9 cellular contexts compared by ENCODE assay signal in genomic region chr4:158825443-158826036, GRCh38. TPM values are rescaled to one million over a fixed set of nuclear protein-coding genes. Genes with fewer than 3 reads are reported as not detected.
DNase-seq lines count a peak whose midpoint lies in the region; TF ChIP-seq lines count a peak whose summit lies in the region.
"Had no signal": no experiment of that assay in that cellular context is flagged by ENCODE, and none has a peak within 500 bp of the region (broad histone marks: within the 10 kb centered on the region; RNA-seq: fewer than 3 reads in every experiment).

No MANE protein-coding gene starts in this region.

- peaks cover 14% of the 10 kb centered on the region for H3K79me2 ChIP-seq in mammary epithelial cell (ENCODE audit: insufficient read depth, low read length)

- dilution Hi-C loops in mammary epithelial cell (cut with HindIII; ENCODE audit: low sequenced_read_pairs) = loop anchor here (5.0 kb wide), 1 partner anchor 53 kb away; no protein-coding TSS in a partner anchor

- WGBS in liver = 66% methylated on average over 4 of the region's 4 CpGs
- 100% methylated on average over 4 of the region's 4 CpGs for WGBS in mammary epithelial cell (ENCODE audit: low coverage, missing lambda C conversion rate)

- TF ChIP-seq POLR2A in vagina (IDR thresholded peaks at IDR 0.05) = no peak

- intact Hi-C loops in activated CD4-positive, alpha-beta memory T cell treated with anti-CD3 and anti-CD28 coated beads for 36 hours (cut with micrococcal nuclease) = loop anchor here (2.0 to 10.0 kb wide), 3 partner anchors 47 to 279 kb away; partner anchors contain the start of genes ETFDH and RAPGEF2
- intact Hi-C loops in tibial artery (cut with DNase I; ENCODE audit: low total_unique reads) (no loop called here), vagina (cut with DNase I) (no loop called here), mammary epithelial cell (cut with micrococcal nuclease) (no loop called here)

- no peak overlapping the region for H3K4me2 ChIP-seq in mammary epithelial cell (ENCODE audit: insufficient read depth, low read depth, low read length)

- no peaks in the 10 kb centered on the region for H3K9me3 Mint-ChIP-seq in activated CD4-positive, alpha-beta memory T cell treated with anti-CD3 and anti-CD28 coated beads for 36 hours
- no peaks in the 10 kb centered on the region for H3K9me3 Mint-ChIP-seq in activated CD4-positive, alpha-beta memory T cell treated with anti-CD3 and anti-CD28 coated beads, Interleukin-2, amount 10 ng/mL, durations not matched to agents 7 days and 5 days

- CTCF ChIA-PET in activated CD4-positive, alpha-beta memory T cell treated with anti-CD3 and anti-CD28 coated beads for 36 hours (lab: Charles Lee) = interaction anchor here (1.2 to 2.3 kb wide), 2 partner anchors 15 to 26 kb away, joined by 3 to 11 read pairs; no protein-coding TSS in a partner anchor
- CTCF ChIA-PET in activated CD4-positive, alpha-beta memory T cell treated with anti-CD3 and anti-CD28 coated beads, Interleukin-2, amount 10 ng/mL, durations not matched to agents 7 days and 5 days (lab: Charles Lee) = interaction anchor here (2.5 kb wide), 1 partner anchor 26 kb away, joined by 8 read pairs; no protein-coding TSS in a partner anchor
- CTCF ChIA-PET in mammary epithelial cell (lab: Charles Lee; ENCODE audit: low non-redundant PET) = no interaction called here

- no peaks in the 10 kb centered on the region for H3K27me3 Mint-ChIP-seq in activated CD4-positive, alpha-beta memory T cell treated with anti-CD3 and anti-CD28 coated beads for 36 hours
- no peaks in the 10 kb centered on the region for H3K27me3 Mint-ChIP-seq in activated CD4-positive, alpha-beta memory T cell treated with anti-CD3 and anti-CD28 coated beads, Interleukin-2, amount 10 ng/mL, durations not matched to agents 7 days and 5 days

- BruUV-seq in mammary epithelial cell (replicated peaks; lab: Mats Ljungman, UMichigan) = no TSS peak

- H3K27ac Mint-ChIP-seq in activated CD4-positive, alpha-beta memory T cell treated with anti-CD3 and anti-CD28 coated beads for 36 hours = peak overlapping the region; percentile 18
- no peak overlapping the region for H3K27ac Mint-ChIP-seq in activated CD4-positive, alpha-beta memory T cell treated with anti-CD3 and anti-CD28 coated beads, Interleukin-2, amount 10 ng/mL, durations not matched to agents 7 days and 5 days

- no peak for DNase-seq in activated CD4-positive, alpha-beta memory T cell treated with anti-CD3 and anti-CD28 coated beads for 36 hours
- no peak for DNase-seq in activated CD4-positive, alpha-beta memory T cell treated with anti-CD3 and anti-CD28 coated beads, Interleukin-2, amount 10 ng/mL, durations not matched to agents 7 days and 5 days
- DNase-seq in tibial artery (no peak), vagina (ENCODE audit: extremely low spot score in 2 of 2) (no peak), NCI-H1930 (lab: John Stamatoyannopoulos, UW) (no peak), mammary epithelial cell (no peak)
- DNase-seq: activated gamma-delta T cell had no signal

- H4K20me1 ChIP-seq in mammary epithelial cell (ENCODE audit: insufficient read depth, low read length) = no peaks in the 10 kb centered on the region

- in situ Hi-C loops in mammary epithelial cell (cut with MboI; ENCODE audit: low sequenced_read_pairs in 2 of 2) = no loop called here

- TF ChIP-seq RAD21 in liver (IDR thresholded peaks at IDR 0.05) = no peak

- peaks cover 7% of the 10 kb centered on the region for H3K36me3 Mint-ChIP-seq in activated CD4-positive, alpha-beta memory T cell treated with anti-CD3 and anti-CD28 coated beads for 36 hours
- H3K36me3 Mint-ChIP-seq in activated CD4-positive, alpha-beta memory T cell treated with anti-CD3 and anti-CD28 coated beads, Interleukin-2, amount 10 ng/mL, durations not matched to agents 7 days and 5 days (ENCODE audit: low read depth) = peaks cover 22% of the 10 kb centered on the region

- H3K36me3 ChIP-seq in liver (ENCODE audit: control insufficient read depth in 4 of 4, insufficient read depth in 3 of 4, low read depth in 1 of 4, low read length in 3 of 4) = peaks cover 0 to 4% (median 3%) of the 10 kb centered on the region in 4 donors
- peaks cover 2 to 10% (median 7%) of the 10 kb centered on the region in 3 donors for H3K36me3 ChIP-seq in tibial artery
- H3K36me3 ChIP-seq in vagina = no peaks in the 10 kb centered on the region
- H3K36me3 ChIP-seq in mammary epithelial cell (ENCODE audit: insufficient read depth, low read length) = no peaks in the 10 kb centered on the region

- H3K9me3 ChIP-seq in liver (ENCODE audit: control insufficient read depth in 4 of 4, low read length in 3 of 4) (no peaks in the 10 kb centered on the region), tibial artery (no peaks in the 10 kb centered on the region), vagina (no peaks in the 10 kb centered on the region), mammary epithelial cell (replicated peaks; ENCODE audit: insufficient read depth, low read length) (no peaks in the 10 kb centered on the region)

- POLR2A ChIA-PET in activated CD4-positive, alpha-beta memory T cell treated with anti-CD3 and anti-CD28 coated beads for 36 hours (lab: Charles Lee) = interaction anchor here (1.0 to 2.5 kb wide), 2 partner anchors 56 to 101 kb away, joined by 3 to 11 read pairs; partner anchors contain the start of gene FNIP2
- POLR2A ChIA-PET in activated CD4-positive, alpha-beta memory T cell treated with anti-CD3 and anti-CD28 coated beads, Interleukin-2, amount 10 ng/mL, durations not matched to agents 7 days and 5 days (lab: Charles Lee) = interaction anchor here (0.8 to 3.9 kb wide), 5 partner anchors 16 to 155 kb away, joined by 3 to 13 read pairs (median 4); partner anchors contain the start of gene FNIP2

- H3K27ac ChIP-seq in VCaP (peak overlapping the region; percentile 99), liver (ENCODE audit: low read depth in 1 of 2, low read length in 2 of 2) (peak overlapping the region; percentile 65), tibial artery (peak overlapping the region; percentile 62 to 75), vagina (no peak overlapping the region), mammary epithelial cell (ENCODE audit: insufficient read depth, low read depth, low read length) (no peak overlapping the region)

- no peak overlapping the region for H3K4me3 Mint-ChIP-seq in activated CD4-positive, alpha-beta memory T cell treated with anti-CD3 and anti-CD28 coated beads for 36 hours
- no peak overlapping the region for H3K4me3 Mint-ChIP-seq in activated CD4-positive, alpha-beta memory T cell treated with anti-CD3 and anti-CD28 coated beads, Interleukin-2, amount 10 ng/mL, durations not matched to agents 7 days and 5 days

- TF ChIP-seq CTCF in VCaP (conservative IDR thresholded peaks at IDR 0.05) = no peak
- no peak for TF ChIP-seq CTCF in liver (IDR thresholded peaks at IDR 0.05; ENCODE audit: low read depth, low read length, missing input control)
- TF ChIP-seq CTCF in tibial artery (IDR thresholded peaks at IDR 0.05) = no peak
- no peak for TF ChIP-seq CTCF in vagina (IDR thresholded peaks at IDR 0.05)
- no peak for TF ChIP-seq CTCF in mammary epithelial cell (conservative IDR thresholded peaks at IDR 0.05 in 1 of 2, IDR thresholded peaks at IDR 0.05 in 1 of 2; ENCODE audit: extremely low read depth in 1 of 2, insufficient read depth in 1 of 2, low read depth in 1 of 2, low read length in 2 of 2)

- H3K4me1 ChIP-seq in liver (ENCODE audit: control insufficient read depth in 4 of 4, insufficient read depth in 4 of 4, low read length in 3 of 4) (peaks cover 20 to 62% (median 37%) of the 10 kb centered on the region in 4 donors), tibial artery (peaks cover 0 to 73% (median 45%) of the 10 kb centered on the region in 4 donors), vagina (peaks cover 51% of the 10 kb centered on the region), mammary epithelial cell (ENCODE audit: insufficient read depth, low read length) (peaks cover 8% of the 10 kb centered on the region)

- no peak overlapping the region for H2AFZ ChIP-seq in mammary epithelial cell (ENCODE audit: low read depth, low read length)

- H3K9ac ChIP-seq in liver (ENCODE audit: low read depth in 1 of 2, low read length in 2 of 2) (peak overlapping the region in 1 of 2 donors; percentile 2), mammary epithelial cell (ENCODE audit: insufficient read depth, low read length) (no peak overlapping the region)

- H3K4me3 ChIP-seq in liver (ENCODE audit: low read depth in 1 of 3, low read length in 3 of 3) (no peak overlapping the region), tibial artery (no peak overlapping the region), vagina (no peak overlapping the region), mammary epithelial cell (replicated peaks in 1 of 3; ENCODE audit: insufficient read depth in 1 of 3, low read depth in 2 of 3, low read length in 3 of 3) (no peak overlapping the region)

- H3K4me1 Mint-ChIP-seq in activated CD4-positive, alpha-beta memory T cell treated with anti-CD3 and anti-CD28 coated beads for 36 hours (ENCODE audit: low read depth) = peaks cover 68% of the 10 kb centered on the region
- H3K4me1 Mint-ChIP-seq in activated CD4-positive, alpha-beta memory T cell treated with anti-CD3 and anti-CD28 coated beads, Interleukin-2, amount 10 ng/mL, durations not matched to agents 7 days and 5 days = peaks cover 72% of the 10 kb centered on the region

- no peaks in the 10 kb centered on the region for H3K27me3 ChIP-seq in liver (ENCODE audit: control insufficient read depth in 4 of 4, insufficient read depth in 4 of 4, low read length in 3 of 4)
- no peaks in the 10 kb centered on the region for H3K27me3 ChIP-seq in tibial artery
- H3K27me3 ChIP-seq in vagina = no peaks in the 10 kb centered on the region
- H3K27me3 ChIP-seq in mammary epithelial cell (ENCODE audit: insufficient read depth, low read length) = no peaks in the 10 kb centered on the region

TF ChIP-seq in liver, 16 proteins besides CTCF, POLR2A, EP300 and RAD21 (continues in another document):
- peak in 1 of 2 donors; percentile 20 for TF ChIP-seq HNF4A (conservative IDR thresholded peaks at IDR 0.05)

RNA-seq across cellular contexts. Expression of gene FNIP2, which starts 56.7 kb away (rescaled TPM):
- 10 to 100 TPM; 17.7 to 19.4 TPM for total RNA-seq in activated CD4-positive, alpha-beta memory T cell treated with anti-CD3 and anti-CD28 coated beads for 36 hours
- 10 to 100 TPM; 16.9 to 17.3 TPM for total RNA-seq in activated CD4-positive, alpha-beta memory T cell treated with anti-CD3 and anti-CD28 coated beads, Interleukin-2, amount 10 ng/mL, durations not matched to agents 7 days and 5 days
- 10 to 100 TPM; 36.7 to 88.7 TPM for total RNA-seq in liver
- polyA plus RNA-seq in liver = 10 to 100 TPM in 1 of 2 donors, 1 to 10 TPM in 1; 8.8 to 10.3 TPM
- 25.3 TPM for total RNA-seq in vagina
- total RNA-seq in mammary epithelial cell = 10 to 100 TPM; 13.0 to 29.5 TPM
- polyA plus RNA-seq in mammary epithelial cell = 4.9 TPM
- polyA minus RNA-seq in mammary epithelial cell = 22.7 TPM

Comparison
In these comparisons a context has a peak if more than half of its experiments do, and no peak if none do; other contexts are left out.
1. H3K27ac ChIP-seq: peak in VCaP (single experiment), liver (2 of 2) and tibial artery (2 of 2); none in vagina (single experiment) and mammary epithelial cell (single experiment).